ENCODE assay signal across 24 cellular contexts in genomic region chr3:193348686-193349085, GRCh38. TPM values are rescaled to one million over a fixed set of nuclear protein-coding genes. Genes with fewer than 3 reads are reported as not detected.
DNase-seq lines count a peak whose midpoint lies in the region; ATAC-seq, FAIRE-seq and TF ChIP-seq lines count a peak whose summit lies in the region.
"Had no signal": no experiment of that assay in that cellular context is flagged by ENCODE, and none has a peak within 500 bp of the region (broad histone marks: within the 10 kb centered on the region; RNA-seq: fewer than 3 reads in every experiment).

No MANE protein-coding gene starts in this region.

- H3K18ac ChIP-seq in H1 (ENCODE audit: extremely low read depth, low read length) (no peak overlapping the region), mesendoderm (ENCODE audit: low read length) (no peak overlapping the region)

- H2BK12ac ChIP-seq in H1 (ENCODE audit: low read depth, low read length), result 0 out of 2 replicates have a peak overlapping the region, but pooled peaks have one; percentile 1

- H2BK20ac ChIP-seq in H1 (ENCODE audit: low read length), result no peak overlapping the region

- no peak overlapping the region for H3K4ac ChIP-seq in H1 (replicated peaks; ENCODE audit: insufficient read length, low read depth, low read length)
- no peak overlapping the region for H3K4ac ChIP-seq in mesendoderm (ENCODE audit: low read depth, low read length)

- H4K8ac ChIP-seq in H1 (ENCODE audit: extremely low read depth, insufficient read depth, low read length) (no peak overlapping the region), mesendoderm (ENCODE audit: low read depth, low read length) (no peak overlapping the region)

- H3K4me2 ChIP-seq in H1 (ENCODE audit: insufficient read depth in 1 of 2, low read depth in 2 of 2, low read length in 2 of 2) (peak overlapping the region in 1 of 2 experiments; percentile 57; a peak in 2 of 4 replicates), mesendoderm (ENCODE audit: low read length) (no peak overlapping the region)
- H3K4me2 ChIP-seq: PC-9 had no signal

- no peak overlapping the region for H2BK15ac ChIP-seq in H1 (ENCODE audit: low read length)
- H2BK15ac ChIP-seq in mesendoderm (replicated peaks; ENCODE audit: low read depth), result no peak overlapping the region

- H3K36me3 ChIP-seq in HUES48 (ENCODE audit: control insufficient read depth, insufficient read depth, low read length) (no peaks in the 10 kb centered on the region), H1 (ENCODE audit: control insufficient read depth in 2 of 4, insufficient read depth in 4 of 4, low read length in 3 of 4) (no peaks in the 10 kb centered on the region), mesendoderm (ENCODE audit: control insufficient read depth, insufficient read depth, low read length) (no peaks in the 10 kb centered on the region), SJCRH30 (no peaks in the 10 kb centered on the region)
- H3K36me3 ChIP-seq: HAP-1, SJSA1 had no signal

- no peak overlapping the region for H4K91ac ChIP-seq in H1 (replicated peaks; ENCODE audit: insufficient read length, low read length)

- H3K9ac ChIP-seq in HUES48 (ENCODE audit: low read depth, low read length) (no peak overlapping the region), H1 (replicated peaks in 1 of 4; ENCODE audit: extremely low read depth in 1 of 4, low read depth in 3 of 4, low read length in 3 of 4) (no peak overlapping the region), mesendoderm (ENCODE audit: low read length) (no peak overlapping the region)

- H3K56ac ChIP-seq in H1 (replicated peaks; ENCODE audit: insufficient read length, low read depth, low read length), result no peak overlapping the region
- no peak overlapping the region for H3K56ac ChIP-seq in mesendoderm (ENCODE audit: low read length)

- no peaks in the 10 kb centered on the region for H4K20me1 ChIP-seq in H1 (replicated peaks in 1 of 2; ENCODE audit: control insufficient read depth in 1 of 2, insufficient read depth in 2 of 2, low read length in 2 of 2)

- H3K23ac ChIP-seq in H1 (ENCODE audit: insufficient read length), result no peak overlapping the region
- H3K23ac ChIP-seq in mesendoderm (ENCODE audit: low read length), result no peak overlapping the region

- no peak overlapping the region for H2BK5ac ChIP-seq in H1 (ENCODE audit: low read depth, low read length)
- no peak overlapping the region for H2BK5ac ChIP-seq in mesendoderm (ENCODE audit: low read length)

- H3K27ac ChIP-seq in HUES48 (ENCODE audit: low read depth, low read length) (peak overlapping the region; percentile 64), H1 (ENCODE audit: low read depth, low read length) (no peak overlapping the region), mesendoderm (ENCODE audit: low read depth, low read length) (no peak overlapping the region), SJCRH30 (no peak overlapping the region)
- H3K27ac ChIP-seq: PC-9, SJSA1 had no signal

- TF ChIP-seq CTCF in H1 (IDR thresholded peaks at IDR 0.05; ENCODE audit: control extremely low read depth in 1 of 3, insufficient read depth in 1 of 3, low read depth in 1 of 3, low read length in 3 of 3), result no peak

- ATAC-seq in HG03159 (IDR thresholded peaks at IDR 0.05; ENCODE audit: unreplicated experiment), result no peak
- ATAC-seq: K562, Right ventricle myocardium inferior had no signal

- H3K79me2 ChIP-seq in H1 (ENCODE audit: control insufficient read depth in 1 of 2, insufficient read depth in 2 of 2, low read length in 2 of 2) (no peaks in the 10 kb centered on the region), mesendoderm (ENCODE audit: control insufficient read depth, insufficient read depth, low read length) (no peaks in the 10 kb centered on the region)

- H3K27me3 ChIP-seq in HUES48 (ENCODE audit: control insufficient read depth, insufficient read depth, low read length), result no peaks in the 10 kb centered on the region
- H3K27me3 ChIP-seq in H1 (replicated peaks in 1 of 4; ENCODE audit: control insufficient read depth in 3 of 4, extremely low read depth in 1 of 4, insufficient read depth in 3 of 4, low read length in 3 of 4), result peaks cover 0 to 2% (median 0%) of the 10 kb centered on the region in 4 experiments; a peak in 1 of 7 replicates
- no peaks in the 10 kb centered on the region for H3K27me3 ChIP-seq in mesendoderm (ENCODE audit: insufficient read depth, low read length, poor library complexity)
- H3K27me3 ChIP-seq in SJCRH30, result no peaks in the 10 kb centered on the region
- H3K27me3 ChIP-seq: SJSA1 had no signal

- 42% methylated on average over 3 of the region's 3 CpGs; no CpG with 5 or more reads in 1 of the 2 experiments for WGBS in H1 (ENCODE audit: extremely low coverage in 1 of 2, insufficient coverage in 1 of 2, insufficient read length in 1 of 2, insufficient replicate concordance in 2 of 2, low coverage in 1 of 2, low lambda C conversion rate in 2 of 2, missing lambda C conversion rate in 1 of 2), 2 experiments
- WGBS in mesendoderm (ENCODE audit: extremely low coverage, insufficient coverage, low lambda C conversion rate), result no CpG with 5 or more reads among the region's 3 CpGs

- H3K4me1 ChIP-seq in HUES48 (ENCODE audit: control insufficient read depth, insufficient read depth, low read length) (peaks cover 50% of the 10 kb centered on the region), H1 (replicated peaks in 1 of 4; ENCODE audit: control insufficient read depth in 3 of 4, insufficient read depth in 4 of 4, low read length in 3 of 4) (peaks cover 3 to 21% (median 17%) of the 10 kb centered on the region in 4 experiments; a peak in 6 of 7 replicates), mesendoderm (ENCODE audit: control insufficient read depth, low read depth, low read length) (peaks cover 3% of the 10 kb centered on the region), SJCRH30 (peaks cover 14% of the 10 kb centered on the region)
- H3K4me1 ChIP-seq: HAP-1, SJSA1 had no signal

- H4K5ac ChIP-seq in H1 (ENCODE audit: insufficient read length, low read depth, low read length), result no peak overlapping the region
- no peak overlapping the region for H4K5ac ChIP-seq in mesendoderm (ENCODE audit: low read length)

- POLR2A ChIA-PET in H1 (lab: Charles Lee; ENCODE audit: partially characterized antibody), result interaction anchor here (0.8 to 1.3 kb wide), 2 partner anchors 13 to 107 kb away, joined by 3 to 4 read pairs; partner anchors contain the start of gene PLAAT1

- H3K9me3 ChIP-seq in HUES48 (ENCODE audit: control insufficient read depth, insufficient read depth, low read length) (no peaks in the 10 kb centered on the region), H1 (ENCODE audit: insufficient read depth in 2 of 2, low read depth in 1 of 2, low read length in 1 of 2) (no peaks in the 10 kb centered on the region), SJCRH30 (replicated peaks) (no peaks in the 10 kb centered on the region)
- H3K9me3 ChIP-seq: HAP-1, SJSA1 had no signal

- peak in 2 of 3 experiments; percentile 37 to 55 for DNase-seq in NCI-H1417 (lab: John Stamatoyannopoulos, UW)
- no peak for DNase-seq in NCI-H1417 treated with DMSO at 0.1 percent for 48 hours (lab: John Stamatoyannopoulos, UW)
- DNase-seq in H1 (ENCODE audit: low read depth in 1 of 2, low spot score in 2 of 2), result no peak
- peak; percentile 21 for DNase-seq in mesendoderm
- DNase-seq in SJCRH30, result no peak
- DNase-seq in mesenteric fat pad (ENCODE audit: low spot score), result no peak
- DNase-seq: 8988T, ACHN, Calu3, HFFc6, Kasumi-1, NCI-H1930, PC-9 had no signal

- H3K4me3 ChIP-seq in HUES48 (ENCODE audit: low read depth, low read length) (no peak overlapping the region), H1 (ENCODE audit: extremely low read depth in 1 of 4, insufficient read depth in 2 of 4, low read depth in 3 of 4, low read length in 4 of 4) (no peak overlapping the region), mesendoderm (ENCODE audit: low read length) (no peak overlapping the region), SJCRH30 (no peak overlapping the region)
- H3K4me3 ChIP-seq: HAP-1, K562, PC-9, SJSA1 had no signal

- H2AFZ ChIP-seq in H1 (ENCODE audit: low read length), result no peak overlapping the region
- H2AFZ ChIP-seq: PC-9 had no signal

- H3K14ac ChIP-seq in H1 (ENCODE audit: insufficient read length), result no peak overlapping the region

- H2AK5ac ChIP-seq in H1 (ENCODE audit: low read depth, low read length) (no peak overlapping the region), mesendoderm (ENCODE audit: low read length) (no peak overlapping the region)

- H2BK120ac ChIP-seq in H1 (replicated peaks; ENCODE audit: low read depth, low read length), result no peak overlapping the region
- no peak overlapping the region for H2BK120ac ChIP-seq in mesendoderm (ENCODE audit: low read depth, low read length)

- CTCF ChIA-PET in H1 (lab: Charles Lee; ENCODE audit: partially characterized antibody), result no interaction called here

- FAIRE-seq in H1 (lab: Jason Lieb, UNC), result no peak
- FAIRE-seq: K562 had no signal

- H3K23me2 ChIP-seq in H1 (ENCODE audit: low read depth, low read length), result no peaks in the 10 kb centered on the region

- H3K79me1 ChIP-seq in H1 (ENCODE audit: low read depth, low read length) (no peaks in the 10 kb centered on the region), mesendoderm (ENCODE audit: low read length) (no peaks in the 10 kb centered on the region)

- TF ChIP-seq EP300 in H1 (IDR thresholded peaks at IDR 0.05; ENCODE audit: borderline replicate concordance in 1 of 2, low read depth in 2 of 2, low read length in 2 of 2), result no peak

- TF ChIP-seq POLR2A in H1 (IDR thresholded peaks at IDR 0.05; ENCODE audit: control extremely low read depth in 1 of 2, low read depth in 2 of 2, low read length in 2 of 2), result no peak

- TF ChIP-seq RAD21 in H1 (IDR thresholded peaks at IDR 0.05 in 1 of 2, conservative IDR thresholded peaks at IDR 0.05 in 1 of 2; ENCODE audit: low read depth in 2 of 2, low read length in 2 of 2), result no peak

TF ChIP-seq in H1, 55 proteins besides CTCF, POLR2A, EP300 and RAD21 (continues in another document):
- TF ChIP-seq TAF7 (optimal IDR thresholded peaks at IDR 0.05; ENCODE audit: borderline replicate concordance, low read depth, low read length), result no peak
- TF ChIP-seq SIN3A (conservative IDR thresholded peaks at IDR 0.05 in 1 of 2, IDR thresholded peaks at IDR 0.05 in 1 of 2; ENCODE audit: low read depth in 1 of 2, low read length in 2 of 2), result no peak
- TF ChIP-seq NRF1 (IDR thresholded peaks at IDR 0.05; ENCODE audit: low read depth, low read length), result no peak

RNA-seq across cellular contexts. Expression of gene ATP13A5, which starts 29.9 kb away (rescaled TPM):
- not detected in 2 replicates for total RNA-seq in H1 (2021; fragmentation: NEBNext Ultra II Directional; extraction: Animal tissue kit (Norgen Biotek cat#: 25700))
- not detected in 2 replicates for polyA plus RNA-seq in H1 (2011; rRNA removed)
- polyA plus RNA-seq in H1 (2011; cell fraction: cytosol; rRNA removed), result not detected
- not detected for polyA plus RNA-seq in H1 (2011; cell fraction: nucleus; rRNA removed)
- not detected in 4 replicates for polyA plus RNA-seq in H1 (2012, experiment 1 of 2)
- not detected for polyA plus RNA-seq in H1 (2012, experiment 2 of 2)
- not detected for polyA plus RNA-seq in H1 (2013, experiment 1 of 2)
- polyA plus RNA-seq in H1 (2013, experiment 2 of 2), result not detected
- not detected in 2 replicates for polyA minus RNA-seq in H1 (2011; rRNA and poly(A)+ RNA removed)
- not detected for polyA minus RNA-seq in H1 (2011; cell fraction: cytosol; rRNA and poly(A)+ RNA removed)
- polyA minus RNA-seq in H1 (2011; cell fraction: nucleus; rRNA and poly(A)+ RNA removed), result not detected
- polyA plus RNA-seq in mesendoderm (2013, experiment 1 of 2), result not detected
- polyA plus RNA-seq in mesendoderm (2013, experiment 2 of 2), result not detected
- 0.03 and 0.06 TPM in 2 replicates for total RNA-seq in SJCRH30 (2014; rRNA removed; shearing (Covaris generic))
- total RNA-seq in mesenteric fat pad, result not detected
- total RNA-seq: Calu3, HFFc6, HT-29, K562, M059J, NCI-H460, PC-9, Right ventricle myocardium inferior, RPMI7951, SJSA1 had no signal
- polyA plus RNA-seq: BJ, K562 had no signal

Comparison
In these comparisons a context has a peak if more than half of its experiments do, and no peak if none do; other contexts are left out.
1. DNase-seq: peak in NCI-H1417 (2 of 3) and mesendoderm (single experiment); none in NCI-H1417 treated with DMSO at 0.1 percent for 48 hours (single experiment), H1 (0 of 2), SJCRH30 (0 of 2) and mesenteric fat pad (single experiment).